Comparison of ENCODE assay signal across 18 cellular contexts in the genomic region with DNA sequence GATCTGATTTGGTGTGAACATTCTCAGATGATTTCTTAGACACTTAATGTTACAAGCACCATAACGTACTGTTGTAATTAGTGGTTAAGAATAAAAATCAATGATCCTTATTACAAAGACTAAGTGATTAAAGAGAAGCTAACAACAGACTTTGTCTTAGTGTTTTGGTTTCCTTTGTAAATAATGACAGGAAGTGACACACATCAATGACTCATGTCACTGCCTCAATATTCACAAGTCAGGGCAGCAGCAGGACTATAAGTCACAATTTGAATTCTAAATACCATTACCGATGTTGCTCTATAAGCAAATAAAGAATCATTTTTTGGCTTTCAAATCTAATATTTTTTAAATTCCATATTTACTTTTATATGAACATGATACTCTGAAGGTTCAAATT.
DNase-seq lines count a peak whose midpoint lies in the region; ATAC-seq, FAIRE-seq and TF ChIP-seq lines count a peak whose summit lies in the region.
"Had no signal": no experiment of that assay in that cellular context is flagged by ENCODE, and none has a peak within 500 bp of the region (broad histone marks: within the 10 kb centered on the region; RNA-seq: fewer than 3 reads in every experiment).

No MANE protein-coding gene starts in this region.

- H3K9ac ChIP-seq in kidney (ENCODE audit: low read length in 2 of 2) = no peak overlapping the region

- H3K9me3 Mint-ChIP-seq in activated T-cell treated with anti-CD3 and anti-CD28 coated beads, Interleukin-2, amount 50 U/mL, for 4 hours = no peaks in the 10 kb centered on the region
- H3K9me3 Mint-ChIP-seq: activated CD4-positive, alpha-beta memory T cell treated with anti-CD3 and anti-CD28 coated beads for 36 hours had no signal

- intact Hi-C loops in kidney (cut with DNase I) = no loop called here

- in situ Hi-C loops in brain microvascular endothelial cell (cut with HindIII; ENCODE audit: low pct_ligation_motif_present, low sequenced_read_pairs) = no loop called here

- H3K4me3 ChIP-seq in brain microvascular endothelial cell (ENCODE audit: low read depth, low read length) (no peak overlapping the region), kidney (ENCODE audit: low read length in 2 of 2) (no peak overlapping the region)
- H3K4me3 ChIP-seq: colonic mucosa, esophagus squamous epithelium, SJSA1 had no signal

- H3K27ac ChIP-seq in brain microvascular endothelial cell (no peak overlapping the region), kidney (ENCODE audit: low read depth in 2 of 2, low read length in 2 of 2) (no peak overlapping the region)
- H3K27ac ChIP-seq: colonic mucosa, esophagus squamous epithelium, SJSA1 had no signal

- H3K36me3 ChIP-seq in brain microvascular endothelial cell (replicated peaks) (no peaks in the 10 kb centered on the region), kidney (ENCODE audit: control insufficient read depth in 1 of 2, insufficient read depth in 2 of 2, low read length in 2 of 2) (no peaks in the 10 kb centered on the region)
- H3K36me3 ChIP-seq: colonic mucosa, esophagus squamous epithelium, SJSA1 had no signal

- no peaks in the 10 kb centered on the region for H3K36me3 Mint-ChIP-seq in activated T-cell treated with anti-CD3 and anti-CD28 coated beads, Interleukin-2, amount 50 U/mL, for 4 hours (ENCODE audit: insufficient read depth)
- H3K36me3 Mint-ChIP-seq: activated CD4-positive, alpha-beta memory T cell treated with anti-CD3 and anti-CD28 coated beads for 36 hours; natural killer cell had no signal

- no peaks in the 10 kb centered on the region for H3K27me3 Mint-ChIP-seq in activated T-cell treated with anti-CD3 and anti-CD28 coated beads, Interleukin-2, amount 50 U/mL, for 4 hours (ENCODE audit: low read depth)
- H3K27me3 Mint-ChIP-seq: activated CD4-positive, alpha-beta memory T cell treated with anti-CD3 and anti-CD28 coated beads for 36 hours had no signal

- peak; percentile 32 for FAIRE-seq in kidney (lab: Jason Lieb, UNC)
- FAIRE-seq: H1, HepG2 had no signal

- no peaks in the 10 kb centered on the region for H3K4me1 Mint-ChIP-seq in activated T-cell treated with anti-CD3 and anti-CD28 coated beads, Interleukin-2, amount 50 U/mL, for 4 hours (ENCODE audit: low read depth)
- H3K4me1 Mint-ChIP-seq: natural killer cell had no signal

- no peak for TF ChIP-seq CTCF in brain microvascular endothelial cell (IDR thresholded peaks at IDR 0.05; ENCODE audit: low read depth, low read length, missing control alignments)
- TF ChIP-seq CTCF in kidney (IDR thresholded peaks at IDR 0.05; ENCODE audit: borderline replicate concordance, extremely low read depth, insufficient read depth) = no peak

- no peaks in the 10 kb centered on the region for H3K27me3 ChIP-seq in brain microvascular endothelial cell (replicated peaks)
- H3K27me3 ChIP-seq: colonic mucosa, esophagus squamous epithelium, SJSA1 had no signal

- H3K4me1 ChIP-seq in kidney (ENCODE audit: control insufficient read depth in 1 of 2, insufficient read depth in 1 of 2, low read depth in 1 of 2, low read length in 2 of 2) = no peaks in the 10 kb centered on the region
- H3K4me1 ChIP-seq: colonic mucosa had no signal

- H3K4me3 Mint-ChIP-seq in activated T-cell treated with anti-CD3 and anti-CD28 coated beads, Interleukin-2, amount 50 U/mL, for 4 hours = no peak overlapping the region
- H3K4me3 Mint-ChIP-seq: activated CD4-positive, alpha-beta memory T cell treated with anti-CD3 and anti-CD28 coated beads for 36 hours; natural killer cell had no signal

- DNase-seq in AG08395 (ENCODE audit: low spot score) = peak; percentile 10
- DNase-seq in HT1080 (ENCODE audit: low read depth) = peak; percentile 59
- peak; percentile 16 for DNase-seq in brain microvascular endothelial cell
- DNase-seq in kidney = no peak
- no peak for DNase-seq in activated CD8-positive, alpha-beta memory T cell treated with anti-CD3 and anti-CD28 coated beads, Interleukin-2, amount 50 U/mL, for 4 hours
- DNase-seq in activated T-cell treated with anti-CD3 and anti-CD28 coated beads, Interleukin-2, amount 50 U/mL, for 4 hours = no peak
- DNase-seq in GM19240 (ENCODE audit: insufficient read length, low spot score) = no peak
- DNase-seq: activated CD4-positive, alpha-beta memory T cell treated with anti-CD3 and anti-CD28 coated beads for 36 hours; Calu3; colonic mucosa; esophagus squamous epithelium; natural killer cell; right cardiac atrium; stimulated activated CD4-positive, alpha-beta T cell treated with anti-CD3 and anti-CD28 coated beads, Interleukin-2, amount 100 ng/mL, for 24 hours had no signal

- no peaks in the 10 kb centered on the region for H3K9me3 ChIP-seq in kidney (ENCODE audit: control insufficient read depth in 1 of 2, low read length in 2 of 2)
- H3K9me3 ChIP-seq: colonic mucosa, esophagus squamous epithelium, SJSA1 had no signal

- ATAC-seq in activated T-cell treated with anti-CD3 and anti-CD28 coated beads, Interleukin-2, amount 50 U/mL, for 4 hours = no peak
- no peak for ATAC-seq in HG03108 (IDR thresholded peaks at IDR 0.05; ENCODE audit: unreplicated experiment)
- ATAC-seq: HepG2, natural killer cell, right cardiac atrium had no signal

Comparison
In these comparisons a context has a peak if more than half of its experiments do, and no peak if none do; other contexts are left out.
1. DNase-seq: peak in AG08395 (single experiment), HT1080 (single experiment) and brain microvascular endothelial cell (single experiment); none in kidney (single experiment), activated CD8-positive, alpha-beta memory T cell treated with anti-CD3 and anti-CD28 coated beads, Interleukin-2, amount 50 U/mL, for 4 hours (single experiment), activated T-cell treated with anti-CD3 and anti-CD28 coated beads, Interleukin-2, amount 50 U/mL, for 4 hours (single experiment) and GM19240 (single experiment).